ENCODE assay signal across 2 cellular contexts in genomic region chr17:17955790-17956341, GRCh38. TPM values are rescaled to one million over a fixed set of nuclear protein-coding genes. Genes with fewer than 3 reads are reported as not detected.
"Had no signal": no experiment of that assay in that cellular context is flagged by ENCODE, and none has a peak within 500 bp of the region (broad histone marks: within the 10 kb centered on the region; RNA-seq: fewer than 3 reads in every experiment).

No MANE protein-coding gene starts in this region.

RNA-seq across cellular contexts. Expression of gene DRC3, which starts 16.8 kb away (rescaled TPM):
- total RNA-seq: activated T-helper 2 cell treated with anti-CD3 and anti-CD28 coated beads, Interferon-gamma antibody, Interleukin-2, Interleukin-4, amounts not matched to agents 10 μg/mL and 5 μg/mL and 100 μg/mL, durations not matched to agents 14 hours and 24 hours and 36 hours; mononuclear cell had no signal
